8 cellular contexts compared by ENCODE assay signal in the genomic region with DNA sequence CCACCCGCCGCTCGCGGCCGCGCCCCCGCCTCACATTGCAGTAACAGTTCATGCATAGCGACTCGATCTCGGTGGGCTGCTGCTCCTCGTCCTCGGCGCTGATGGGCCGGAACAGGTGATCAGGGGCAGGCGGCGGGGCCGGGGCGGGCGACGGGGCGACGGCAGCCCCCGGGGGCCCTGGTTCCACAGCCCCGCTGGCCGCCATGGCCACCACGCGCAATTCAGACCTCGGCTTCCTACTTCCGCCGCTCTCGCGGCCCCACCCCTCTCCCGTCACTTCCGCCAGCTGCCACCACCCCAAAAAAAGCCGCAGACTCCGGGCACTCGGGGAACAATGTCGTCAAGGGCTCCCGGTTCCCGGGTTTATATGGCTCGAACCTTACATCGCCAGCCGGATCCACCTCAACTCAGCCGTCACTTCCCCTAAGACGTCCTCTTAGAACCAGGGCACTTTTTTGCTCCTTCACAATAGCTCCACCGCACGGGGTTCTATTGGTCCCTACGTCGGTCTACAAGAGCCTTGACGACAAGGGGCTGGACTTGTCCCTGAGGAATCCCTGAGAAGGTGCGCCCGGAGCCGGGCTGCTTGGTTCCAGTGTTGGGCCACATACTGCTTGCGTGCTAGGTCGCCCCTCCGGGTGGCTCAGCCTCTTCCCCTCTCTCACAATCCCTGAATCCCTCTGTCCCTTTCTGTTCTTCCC. TPM values are rescaled to one million over a fixed set of nuclear protein-coding genes. Genes with fewer than 3 reads are reported as not detected.
DNase-seq lines count a peak whose midpoint lies in the region; ATAC-seq and TF ChIP-seq lines count a peak whose summit lies in the region.

A gene with protein sequence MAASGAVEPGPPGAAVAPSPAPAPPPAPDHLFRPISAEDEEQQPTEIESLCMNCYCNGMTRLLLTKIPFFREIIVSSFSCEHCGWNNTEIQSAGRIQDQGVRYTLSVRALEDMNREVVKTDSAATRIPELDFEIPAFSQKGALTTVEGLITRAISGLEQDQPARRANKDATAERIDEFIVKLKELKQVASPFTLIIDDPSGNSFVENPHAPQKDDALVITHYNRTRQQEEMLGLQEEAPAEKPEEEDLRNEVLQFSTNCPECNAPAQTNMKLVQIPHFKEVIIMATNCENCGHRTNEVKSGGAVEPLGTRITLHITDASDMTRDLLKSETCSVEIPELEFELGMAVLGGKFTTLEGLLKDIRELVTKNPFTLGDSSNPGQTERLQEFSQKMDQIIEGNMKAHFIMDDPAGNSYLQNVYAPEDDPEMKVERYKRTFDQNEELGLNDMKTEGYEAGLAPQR (minus strand): TSS at position 238 of the 701 bp plus-strand sequence. CDS start 33 bp downstream, at position 205.

- H3K4me3 ChIP-seq in GM23248 (peak within 1 kb of the TSS; percentile 97), LNCaP clone FGC (ENCODE audit: low read depth, low read length) (peak within 1 kb of the TSS; percentile 78), SK-N-MC (peak within 1 kb of the TSS; percentile 92), gastroesophageal sphincter (peak within 1 kb of the TSS; percentile 70 to 99), neuronal stem cell (ENCODE audit: low read length in 2 of 2) (peak within 1 kb of the TSS; percentile 58 to 90)

- H3K9ac ChIP-seq in GM23248 (peak within 1 kb of the TSS; percentile 95), SK-N-MC (ENCODE audit: insufficient read length) (peak within 1 kb of the TSS; percentile 83), neuronal stem cell (ENCODE audit: low read depth, low read length, poor library complexity) (peak within 1 kb of the TSS; percentile 85)

- no peak within 1 kb of the TSS for H4K8ac ChIP-seq in neuronal stem cell (ENCODE audit: low read depth, low read length)

- peak; percentile 87 for ATAC-seq in gastroesophageal sphincter

- no peak for TF ChIP-seq EP300 in gastroesophageal sphincter (IDR thresholded peaks at IDR 0.05)

- peak within 1 kb of the TSS; percentile 57 for H2AK5ac ChIP-seq in neuronal stem cell (ENCODE audit: low read depth, low read length)

- H3K27ac ChIP-seq in GM23248: peak within 1 kb of the TSS; percentile 82
- no peak within 1 kb of the TSS for H3K27ac ChIP-seq in SK-N-MC
- H3K27ac ChIP-seq in gastroesophageal sphincter: peak within 1 kb of the TSS; percentile 78 to 91 (median 90)
- no peak within 1 kb of the TSS for H3K27ac ChIP-seq in neuronal stem cell (replicated peaks; ENCODE audit: low read length)

- H2AFZ ChIP-seq in GM23248 (peak within 1 kb of the TSS; percentile 95), neuronal stem cell (ENCODE audit: low read length) (peak within 1 kb of the TSS; percentile 86)

- H3K79me2 ChIP-seq in GM23248 (ENCODE audit: insufficient read depth): peaks cover 33% of the 10 kb centered on the region

- DNase-seq in Daoy (ENCODE audit: low read depth) (peak; percentile 76), GM23248 (peak; percentile 89), LNCaP clone FGC (ENCODE audit: low read depth) (no peak), SK-N-MC (ENCODE audit: low read depth, low spot score) (no peak), neuronal stem cell (ENCODE audit: low spot score) (peak; percentile 51)
- DNase-seq in activated naive CD4-positive, alpha-beta T cell treated with Interleukin-2 at 50 U/mL for 16 hours: peak; percentile 87

- peak within 1 kb of the TSS; percentile 96 for H3K4me2 ChIP-seq in GM23248 (ENCODE audit: unreplicated experiment)
- H3K4me2 ChIP-seq in neuronal stem cell (ENCODE audit: insufficient read depth, low read length, poor library complexity, severe bottlenecking): peak within 1 kb of the TSS; percentile 92

- H2BK120ac ChIP-seq in neuronal stem cell (ENCODE audit: low read depth, low read length): no peak within 1 kb of the TSS

- H3K36me3 ChIP-seq in GM23248 (ENCODE audit: low read depth): peaks cover 32% of the 10 kb centered on the region
- H3K36me3 ChIP-seq in SK-N-MC (ENCODE audit: insufficient read depth, low read length): peaks cover 41% of the 10 kb centered on the region
- H3K36me3 ChIP-seq in gastroesophageal sphincter: peaks cover 3 to 36% of the 10 kb centered on the region in 2 donors
- peaks cover 25 to 42% of the 10 kb centered on the region in 2 donors for H3K36me3 ChIP-seq in neuronal stem cell (replicated peaks in 1 of 2; ENCODE audit: control insufficient read depth in 2 of 2, insufficient read depth in 2 of 2, low read length in 2 of 2)

- no peak within 1 kb of the TSS for H3K23ac ChIP-seq in neuronal stem cell (ENCODE audit: low read depth, low read length, poor library complexity)

- no peaks in the 10 kb centered on the region for H4K20me1 ChIP-seq in GM23248 (ENCODE audit: insufficient read depth)

- WGBS in GM23248 (ENCODE audit: low coverage in 1 of 2, low lambda C conversion rate in 2 of 2, missing lambda C conversion rate in 2 of 2), 2 experiments: 1 to 2% methylated on average over 44 to 56 of the region's 56 CpGs
- 0 to 4% methylated on average over 7 to 11 of the region's 56 CpGs for WGBS in gastroesophageal sphincter (ENCODE audit: low coverage in 1 of 2), 2 donors
- no CpG with 5 or more reads among the region's 56 CpGs for WGBS in neuronal stem cell (ENCODE audit: extremely low coverage in 2 of 2, insufficient read length in 2 of 2, insufficient replicate concordance in 1 of 2), 2 donors

- TF ChIP-seq CTCF in LNCaP clone FGC (IDR thresholded peaks at IDR 0.05; ENCODE audit: control insufficient read depth, extremely low read depth, insufficient read depth) (no peak), gastroesophageal sphincter (IDR thresholded peaks at IDR 0.05) (peak in 3 of 4 experiments; percentile 10 to 41 (median 41)), subcutaneous adipose tissue (IDR thresholded peaks at IDR 0.05; ENCODE audit: low read depth) (no peak)

- no peak within 1 kb of the TSS for H2BK12ac ChIP-seq in neuronal stem cell (ENCODE audit: low read length)

- no peaks in the 10 kb centered on the region for H3K27me3 ChIP-seq in GM23248 (replicated peaks; ENCODE audit: insufficient read depth)
- no peaks in the 10 kb centered on the region for H3K27me3 ChIP-seq in gastroesophageal sphincter
- H3K27me3 ChIP-seq in neuronal stem cell (ENCODE audit: control insufficient read depth in 3 of 3, insufficient read depth in 3 of 3, low read depth in 1 of 3, low read length in 3 of 3): peaks cover 0 to 12% (median 3%) of the 10 kb centered on the region in 3 experiments

- H3K9me3 ChIP-seq in GM23248 (ENCODE audit: low read depth) (no peaks in the 10 kb centered on the region), SK-N-MC (ENCODE audit: low read depth, low read length) (no peaks in the 10 kb centered on the region), gastroesophageal sphincter (no peaks in the 10 kb centered on the region), neuronal stem cell (replicated peaks in 1 of 2; ENCODE audit: control insufficient read depth in 2 of 2, insufficient read depth in 1 of 2, low read depth in 1 of 2, low read length in 2 of 2) (no peaks in the 10 kb centered on the region)

- H2BK15ac ChIP-seq in neuronal stem cell (ENCODE audit: low read length): no peak within 1 kb of the TSS

- H3F3A ChIP-seq in GM23248 (ENCODE audit: insufficient read depth): peaks cover 11% of the 10 kb centered on the region

- H2BK5ac ChIP-seq in neuronal stem cell (ENCODE audit: low read length): peak within 1 kb of the TSS; percentile 4

- no peaks in the 10 kb centered on the region for H3K9me2 ChIP-seq in GM23248 (ENCODE audit: insufficient read depth)

- no peak within 1 kb of the TSS for H4K91ac ChIP-seq in neuronal stem cell (ENCODE audit: low read depth, low read length, poor library complexity)

- in situ Hi-C loops in GM23248 (cut with MboI): loop anchor here (10.0 kb wide), 1 partner anchor 317 kb away; no protein-coding TSS in a partner anchor

- H3K4me1 ChIP-seq in GM23248 (ENCODE audit: insufficient read depth): peaks cover 24% of the 10 kb centered on the region
- H3K4me1 ChIP-seq in gastroesophageal sphincter: peaks cover 0 to 36% (median 17%) of the 10 kb centered on the region in 3 donors
- peaks cover 8 to 17% of the 10 kb centered on the region in 2 donors for H3K4me1 ChIP-seq in neuronal stem cell (ENCODE audit: control insufficient read depth in 2 of 2, insufficient read depth in 1 of 2, low read depth in 1 of 2, low read length in 2 of 2)

- H3K14ac ChIP-seq in neuronal stem cell (ENCODE audit: low read length): no peak within 1 kb of the TSS

- peak; percentile 59 to 73 for TF ChIP-seq POLR2A in gastroesophageal sphincter (IDR thresholded peaks at IDR 0.05)

- H3K18ac ChIP-seq in neuronal stem cell (ENCODE audit: low read length): peak within 1 kb of the TSS; percentile 60

- no peak within 1 kb of the TSS for H3K4ac ChIP-seq in neuronal stem cell (ENCODE audit: low read length)

- no peaks in the 10 kb centered on the region for H3K79me1 ChIP-seq in neuronal stem cell (ENCODE audit: low read depth, low read length)

RNA-seq across cellular contexts. Expression of the gene that starts here (rescaled TPM):
- total RNA-seq in Daoy (2014; rRNA removed; shearing (Covaris generic)): 84.1 and 122 TPM in 2 replicates
- 30.8 and 34.9 TPM in 2 replicates for total RNA-seq in GM23248 (2014; rRNA removed; shearing (Covaris generic))
- 71.3 and 76.8 TPM in 2 replicates for polyA plus RNA-seq in GM23248 (2016; fragmentation: Nextera tagmentation; extraction: Ambion mirVana)
- 10 to 100 TPM; 18.1 to 45.9 (median 39.2) TPM for total RNA-seq in gastroesophageal sphincter
- polyA plus RNA-seq in neuronal stem cell (2013, experiment 1 of 2): 20.9 TPM
- 21.9 TPM for polyA plus RNA-seq in neuronal stem cell (2013, experiment 2 of 2)
- 10 to 100 TPM; 27.6 to 39.4 (median 31.2) TPM for total RNA-seq in subcutaneous adipose tissue

Comparison
In these comparisons a context has a peak if more than half of its experiments do, and no peak if none do; other contexts are left out.
1. DNase-seq: peak in Daoy (single experiment), GM23248 (single experiment), activated naive CD4-positive, alpha-beta T cell treated with Interleukin-2 at 50 U/mL for 16 hours (single experiment) and neuronal stem cell (single experiment); none in LNCaP clone FGC (single experiment) and SK-N-MC (single experiment).
2. H3K27ac ChIP-seq: peak in GM23248 (single experiment) and gastroesophageal sphincter (4 of 4); none in SK-N-MC (single experiment) and neuronal stem cell (single experiment).
3. CTCF ChIP-seq: peak in gastroesophageal sphincter (3 of 4); none in LNCaP clone FGC (single experiment) and subcutaneous adipose tissue (single experiment).
4. Peak in every context shown above with its lines, with median percentiles within 50 percentile points of each other: H3K4me3 ChIP-seq and H3K9ac ChIP-seq.